20 cellular contexts compared by ENCODE assay signal in the genomic region with DNA sequence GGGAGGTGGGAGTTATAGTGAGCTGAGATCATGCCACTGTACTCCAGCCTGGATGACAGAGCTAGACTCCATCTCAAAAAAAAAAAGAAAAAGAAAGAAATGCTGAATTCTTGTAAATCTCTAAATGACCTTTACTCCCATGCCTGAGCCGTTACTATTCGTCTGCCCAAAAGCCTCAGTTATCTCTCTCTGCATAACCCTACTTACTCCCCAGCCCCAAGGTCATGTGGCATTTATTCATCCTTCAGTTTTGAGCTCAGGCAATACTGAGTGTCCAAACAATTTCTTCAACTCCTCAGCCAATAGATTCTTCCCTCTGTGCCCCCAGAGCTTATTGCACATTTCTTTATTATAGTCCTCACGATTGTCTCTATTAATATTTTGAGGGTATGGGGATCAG.
"Had no signal": no experiment of that assay in that cellular context is flagged by ENCODE, and none has a peak within 500 bp of the region (broad histone marks: within the 10 kb centered on the region; RNA-seq: fewer than 3 reads in every experiment).

No MANE protein-coding gene starts in this region.

- H3K27ac ChIP-seq: body of pancreas, ovary, sigmoid colon, SK-N-MC, thyroid gland had no signal

- H3K27me3 ChIP-seq: body of pancreas, ovary, sigmoid colon, thyroid gland had no signal

- H3K4me3 ChIP-seq: body of pancreas, ovary, sigmoid colon, SK-N-MC, thyroid gland had no signal

- H3K36me3 ChIP-seq: ovary, thyroid gland had no signal

- DNase-seq: activated CD4-positive, alpha-beta T cell treated with anti-CD3 and anti-CD28 coated beads for 1 hour; activated gamma-delta T cell treated with Interleukin-2 at 50 U/mL for 16 hours; activated T-cell treated with anti-CD3 and anti-CD28 coated beads, Interleukin-2, amount 50 U/mL, for 1 hour; amygdala; body of pancreas; caudate nucleus; effector memory CD4-positive, alpha-beta T cell; foreskin melanocyte; hippocampal formation; kidney glomerular epithelial cell; mesenchymal stem cell; naive B cell; ovary; SHP77 treated with DMSO at 0.1 percent for 48 hours; sigmoid colon; stimulated activated CD4-positive, alpha-beta T cell treated with anti-CD3 and anti-CD28 coated beads, Interleukin-4, amount 100 ng/mL, for 1 hour; stimulated activated naive CD4-positive, alpha-beta T cell treated with Interleukin-2 at 50 U/mL for 16 hours; thyroid gland had no signal

- H3K9me3 ChIP-seq: body of pancreas, ovary, sigmoid colon, thyroid gland had no signal

- ATAC-seq: body of pancreas, esophagus mucosa had no signal
